In genomic region chr7:35695628-35695888, GRCh38 we compare ENCODE assay signal across 8 cellular contexts. TPM values are rescaled to one million over a fixed set of nuclear protein-coding genes. Genes with fewer than 3 reads are reported as not detected.
A peak's percentile ranks its signal among the peaks of the same experiment; 100 is the strongest.
DNase-seq lines count a peak whose midpoint lies in the region; ATAC-seq lines count a peak whose summit lies in the region.

No MANE protein-coding gene starts in this region.

- peak overlapping the region; percentile 89 for H3K4me3 ChIP-seq in neuron (ENCODE audit: low read length)

- H3K4me1 ChIP-seq in neuron (ENCODE audit: insufficient read depth, low read length) = peaks cover 34% of the 10 kb centered on the region

- peak overlapping the region; percentile 99 for H3K27ac Mint-ChIP-seq in effector memory CD8-positive, alpha-beta T cell

- no peaks in the 10 kb centered on the region for H3K27me3 ChIP-seq in neuron (ENCODE audit: insufficient read depth, low read length)

- peak overlapping the region; percentile 93 for H2AFZ ChIP-seq in neuron (ENCODE audit: low read depth, low read length)

- ATAC-seq in effector memory CD8-positive, alpha-beta T cell (replicated peaks) = peak; percentile 39
- ATAC-seq in HG03135 (IDR thresholded peaks at IDR 0.05; ENCODE audit: unreplicated experiment) = no peak

- H3K4me1 Mint-ChIP-seq in effector memory CD8-positive, alpha-beta T cell (ENCODE audit: low read depth in 2 of 2) = peaks cover 44 to 58% of the 10 kb centered on the region in 2 donors

- no peaks in the 10 kb centered on the region for H3K9me3 Mint-ChIP-seq in effector memory CD8-positive, alpha-beta T cell

- DNase-seq in NCI-H2107 treated with DMSO at 0.1 percent for 48 hours (lab: John Stamatoyannopoulos, UW; ENCODE audit: unreplicated experiment) (peak; percentile 25), NCI-H2107 (lab: John Stamatoyannopoulos, UW) (no peak), RPMI7951 (ENCODE audit: low read depth) (peak; percentile 32), inferior parietal cortex (ENCODE audit: extremely low spot score) (no peak), occipital lobe (lab: John Stamatoyannopoulos, UW) (no peak)
- DNase-seq in effector memory CD8-positive, alpha-beta T cell = peak in 2 of 3 experiments; percentile 27 to 29

- peak overlapping the region; percentile 92 to 97 for H3K4me3 Mint-ChIP-seq in effector memory CD8-positive, alpha-beta T cell

- H3K36me3 Mint-ChIP-seq in effector memory CD8-positive, alpha-beta T cell (ENCODE audit: insufficient read depth) = peaks cover 38% of the 10 kb centered on the region

- H3K9me3 ChIP-seq in neuron (ENCODE audit: low read length) = no peaks in the 10 kb centered on the region

- H3K27me3 Mint-ChIP-seq in effector memory CD8-positive, alpha-beta T cell = no peaks in the 10 kb centered on the region

- peaks cover 19% of the 10 kb centered on the region for H3K36me3 ChIP-seq in neuron (ENCODE audit: insufficient read depth, low read length)

RNA-seq across cellular contexts. Expression of gene HERPUD2, which starts 0.6 kb away (rescaled TPM):
- 40.4 and 55.2 TPM in 2 replicates for total RNA-seq in RPMI7951 (2014; rRNA removed; shearing (Covaris generic))
- 22.5 TPM for total RNA-seq in occipital lobe

Comparison
In these comparisons a context has a peak if more than half of its experiments do, and no peak if none do; other contexts are left out.
1. DNase-seq: peak in NCI-H2107 treated with DMSO at 0.1 percent for 48 hours (single experiment), RPMI7951 (single experiment) and effector memory CD8-positive, alpha-beta T cell (2 of 3); none in NCI-H2107 (single experiment), inferior parietal cortex (single experiment) and occipital lobe (single experiment).